In genomic region chr18:59787998-59788875, GRCh38 we compare ENCODE assay signal across 12 cellular contexts.
A peak's percentile ranks its signal among the peaks of the same experiment; 100 is the strongest.
DNase-seq lines count a peak whose midpoint lies in the region; ATAC-seq and TF ChIP-seq lines count a peak whose summit lies in the region.
"Had no signal": no experiment of that assay in that cellular context is flagged by ENCODE, and none has a peak within 500 bp of the region (broad histone marks: within the 10 kb centered on the region; RNA-seq: fewer than 3 reads in every experiment).

No MANE protein-coding gene starts in this region.

- DNase-seq in SHP77 (lab: John Stamatoyannopoulos, UW) = peak; percentile 4 to 5
- no peak for DNase-seq in SHP77 treated with DMSO at 0.1 percent for 48 hours (lab: John Stamatoyannopoulos, UW)
- peak; percentile 86 for DNase-seq in RPMI7951 (ENCODE audit: low read depth)
- peak; percentile 69 for DNase-seq in fibroblast of pulmonary artery (ENCODE audit: low read depth)
- DNase-seq in smooth muscle cell (lab: John Stamatoyannopoulos, UW; ENCODE audit: unreplicated experiment) = no peak
- DNase-seq in right lobe of liver = no peak
- no peak for DNase-seq in OCI-M2 (lab: John Stamatoyannopoulos, UW; ENCODE audit: unreplicated experiment)
- DNase-seq: NCI-H1092; small intestine; stimulated activated naive B cell treated with anti-CD40 and anti-IgM and Interleukin-4, amounts not matched to agents 10 μg/mL and 1 μg/mL and 100 μg/mL, for 72 hours had no signal

- no peaks in the 10 kb centered on the region for H4K20me1 ChIP-seq in smooth muscle cell (ENCODE audit: low read depth)

- H3K4me2 ChIP-seq in smooth muscle cell = peak overlapping the region; percentile 65

- H3K9me3 ChIP-seq in smooth muscle cell (replicated peaks; ENCODE audit: low read depth) = no peaks in the 10 kb centered on the region
- no peaks in the 10 kb centered on the region for H3K9me3 ChIP-seq in right lobe of liver
- H3K9me3 ChIP-seq: esophagus muscularis mucosa had no signal

- WGBS in smooth muscle cell (ENCODE audit: low lambda C conversion rate) = 27% methylated on average over 13 of the region's 13 CpGs
- 42% methylated on average over 11 of the region's 13 CpGs for WGBS in right lobe of liver (ENCODE audit: insufficient coverage, low coverage, low lambda C conversion rate, missing lambda C conversion rate)

- intact Hi-C loops in right lobe of liver (cut with DNase I) = no loop called here

- ATAC-seq in right lobe of liver (no peak), HG03442 (IDR thresholded peaks at IDR 0.05; ENCODE audit: unreplicated experiment) (no peak)
- ATAC-seq: stimulated activated naive B cell treated with anti-CD40 and anti-IgM and Interleukin-4, amounts not matched to agents 10 μg/mL and 1 μg/mL and 100 μg/mL, for 72 hours had no signal

- TF ChIP-seq POLR2A in right lobe of liver (IDR thresholded peaks at IDR 0.05) = no peak

- H3K79me2 ChIP-seq in smooth muscle cell (ENCODE audit: low read depth) = no peaks in the 10 kb centered on the region

- TF ChIP-seq CTCF in fibroblast of pulmonary artery (IDR thresholded peaks at IDR 0.05; ENCODE audit: low read length, missing control alignments) (no peak), smooth muscle cell (IDR thresholded peaks at IDR 0.05; ENCODE audit: borderline replicate concordance, insufficient read depth, poor library complexity, severe bottlenecking) (no peak), right lobe of liver (IDR thresholded peaks at IDR 0.05) (no peak)

- no peak overlapping the region for H3K9ac ChIP-seq in smooth muscle cell (ENCODE audit: low read depth)

- H3K4me1 ChIP-seq in smooth muscle cell (ENCODE audit: low read depth) = no peaks in the 10 kb centered on the region
- H3K4me1 ChIP-seq in right lobe of liver = no peaks in the 10 kb centered on the region

- H3F3A ChIP-seq in smooth muscle cell (ENCODE audit: low read depth) = no peaks in the 10 kb centered on the region

- peak overlapping the region; percentile 19 for H3K4me3 ChIP-seq in fibroblast of pulmonary artery (replicated peaks; ENCODE audit: low read depth, low read length)
- no peak overlapping the region for H3K4me3 ChIP-seq in smooth muscle cell
- H3K4me3 ChIP-seq in right lobe of liver = no peak overlapping the region
- H3K4me3 ChIP-seq: esophagus muscularis mucosa had no signal

- H3K27me3 ChIP-seq in smooth muscle cell (ENCODE audit: low read depth) (no peaks in the 10 kb centered on the region), right lobe of liver (no peaks in the 10 kb centered on the region)
- H3K27me3 ChIP-seq: esophagus muscularis mucosa had no signal

- H2AFZ ChIP-seq in smooth muscle cell (ENCODE audit: low read depth) = no peak overlapping the region

- H3K27ac ChIP-seq in smooth muscle cell (ENCODE audit: low read depth) (peak overlapping the region; percentile 26), right lobe of liver (no peak overlapping the region)
- H3K27ac ChIP-seq: esophagus muscularis mucosa had no signal

- H3K36me3 ChIP-seq in smooth muscle cell (ENCODE audit: low read depth) = no peaks in the 10 kb centered on the region
- H3K36me3 ChIP-seq in right lobe of liver = no peaks in the 10 kb centered on the region
- H3K36me3 ChIP-seq: esophagus muscularis mucosa had no signal

Comparison
In these comparisons a context has a peak if more than half of its experiments do, and no peak if none do; other contexts are left out.
1. DNase-seq: peak in SHP77 (2 of 2), RPMI7951 (single experiment) and fibroblast of pulmonary artery (single experiment); none in SHP77 treated with DMSO at 0.1 percent for 48 hours (single experiment), smooth muscle cell (single experiment), right lobe of liver (0 of 3) and OCI-M2 (single experiment).